In genomic region chr12:105945935-105946334, GRCh38 we compare ENCODE assay signal across 16 cellular contexts.
"Had no signal": no experiment of that assay in that cellular context is flagged by ENCODE, and none has a peak within 500 bp of the region (broad histone marks: within the 10 kb centered on the region; RNA-seq: fewer than 3 reads in every experiment).

No MANE protein-coding gene starts in this region.

- H3K4me3 ChIP-seq: adrenal gland, psoas muscle had no signal

- ATAC-seq: esophagus mucosa; naive thymus-derived CD4-positive, alpha-beta T cell; psoas muscle; sciatic nerve; T-helper 17 cell had no signal

- H3K27ac ChIP-seq: adrenal gland, brain microvascular endothelial cell, psoas muscle had no signal

- DNase-seq: activated B cell treated with CpG ODN at 0.5 μM for 24 hours; activated CD4-positive, alpha-beta T cell treated with anti-CD3 and anti-CD28 coated beads, Interleukin-2, amount 10 ng/mL, durations not matched to agents 7 days and 5 days; activated naive CD4-positive, alpha-beta T cell treated with anti-CD3 and anti-CD28 coated beads, Interleukin-2, amount 50 U/mL, for 16 hours; activated T-cell treated with anti-CD3 and anti-CD28 coated beads, Interleukin-2, amount 50 U/mL, for 1 hour; cerebellar nuclear complex; naive thymus-derived CD4-positive, alpha-beta T cell; occipital lobe; psoas muscle; stimulated activated CD4-positive, alpha-beta T cell treated with anti-CD3 and anti-CD28 coated beads, Interleukin-12 subunit alpha, Interleukin-12 subunit beta, amount 100 ng/mL, for 4 hours; stimulated activated naive CD4-positive, alpha-beta T cell; substantia nigra; T-helper 17 cell had no signal
